Comparison of ENCODE assay signal across 1 cellular context in genomic region chr7:76400248-76400647, GRCh38.
TF ChIP-seq lines count a peak whose summit lies in the region.

No MANE protein-coding gene starts in this region.

TF ChIP-seq in HepG2, 621 proteins besides CTCF, POLR2A, EP300 and RAD21:
- no peak for TF ChIP-seq JDP2 (CRISPR knock-in tag; IDR thresholded peaks at IDR 0.05; ENCODE audit: borderline replicate concordance)
- TF ChIP-seq AGO2 (optimal IDR thresholded peaks at IDR 0.05; ENCODE audit: low read depth, low read length) = peak; percentile 74
- TF ChIP-seq MATR3 (CRISPR knock-in tag; IDR thresholded peaks at IDR 0.05) = no peak
- TF ChIP-seq ZFP36 (IDR thresholded peaks at IDR 0.05; ENCODE audit: borderline replicate concordance, low read depth, low read length, partially characterized antibody) = no peak
- TF ChIP-seq, protein P1, sequence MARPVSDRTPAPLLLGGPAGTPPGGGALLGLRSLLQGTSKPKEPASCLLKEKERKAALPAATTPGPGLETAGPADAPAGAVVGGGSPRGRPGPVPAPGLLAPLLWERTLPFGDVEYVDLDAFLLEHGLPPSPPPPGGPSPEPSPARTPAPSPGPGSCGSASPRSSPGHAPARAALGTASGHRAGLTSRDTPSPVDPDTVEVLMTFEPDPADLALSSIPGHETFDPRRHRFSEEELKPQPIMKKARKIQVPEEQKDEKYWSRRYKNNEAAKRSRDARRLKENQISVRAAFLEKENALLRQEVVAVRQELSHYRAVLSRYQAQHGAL (CRISPR knock-in tag; IDR thresholded peaks at IDR 0.05; ENCODE audit: not compliant biosample characterization) = no peak
- TF ChIP-seq PRDM10 (CRISPR knock-in tag; IDR thresholded peaks at IDR 0.05; ENCODE audit: low read depth) = no peak
- no peak for TF ChIP-seq ZNF451 (CRISPR knock-in tag; IDR thresholded peaks at IDR 0.05)
- TF ChIP-seq ZNF224 (CRISPR knock-in tag; IDR thresholded peaks at IDR 0.05) = no peak
- TF ChIP-seq, protein P2, sequence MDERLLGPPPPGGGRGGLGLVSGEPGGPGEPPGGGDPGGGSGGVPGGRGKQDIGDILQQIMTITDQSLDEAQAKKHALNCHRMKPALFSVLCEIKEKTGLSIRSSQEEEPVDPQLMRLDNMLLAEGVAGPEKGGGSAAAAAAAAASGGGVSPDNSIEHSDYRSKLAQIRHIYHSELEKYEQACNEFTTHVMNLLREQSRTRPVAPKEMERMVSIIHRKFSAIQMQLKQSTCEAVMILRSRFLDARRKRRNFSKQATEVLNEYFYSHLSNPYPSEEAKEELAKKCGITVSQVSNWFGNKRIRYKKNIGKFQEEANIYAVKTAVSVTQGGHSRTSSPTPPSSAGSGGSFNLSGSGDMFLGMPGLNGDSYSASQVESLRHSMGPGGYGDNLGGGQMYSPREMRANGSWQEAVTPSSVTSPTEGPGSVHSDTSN (CRISPR knock-in tag; IDR thresholded peaks at IDR 0.05) = no peak
- TF ChIP-seq HNF4A (CRISPR knock-in tag; IDR thresholded peaks at IDR 0.05) = no peak
- TF ChIP-seq, protein P3, sequence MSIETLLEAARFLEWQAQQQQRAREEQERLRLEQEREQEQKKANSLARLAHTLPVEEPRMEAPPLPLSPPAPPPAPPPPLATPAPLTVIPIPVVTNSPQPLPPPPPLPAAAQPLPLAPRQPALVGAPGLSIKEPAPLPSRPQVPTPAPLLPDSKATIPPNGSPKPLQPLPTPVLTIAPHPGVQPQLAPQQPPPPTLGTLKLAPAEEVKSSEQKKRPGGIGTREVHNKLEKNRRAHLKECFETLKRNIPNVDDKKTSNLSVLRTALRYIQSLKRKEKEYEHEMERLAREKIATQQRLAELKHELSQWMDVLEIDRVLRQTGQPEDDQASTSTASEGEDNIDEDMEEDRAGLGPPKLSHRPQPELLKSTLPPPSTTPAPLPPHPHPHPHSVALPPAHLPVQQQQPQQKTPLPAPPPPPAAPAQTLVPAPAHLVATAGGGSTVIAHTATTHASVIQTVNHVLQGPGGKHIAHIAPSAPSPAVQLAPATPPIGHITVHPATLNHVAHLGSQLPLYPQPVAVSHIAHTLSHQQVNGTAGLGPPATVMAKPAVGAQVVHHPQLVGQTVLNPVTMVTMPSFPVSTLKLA (IDR thresholded peaks at IDR 0.05) = no peak
- no peak for TF ChIP-seq DPF2 (CRISPR knock-in tag; IDR thresholded peaks at IDR 0.05; ENCODE audit: borderline replicate concordance, low read depth)
- TF ChIP-seq RBFOX2 (IDR thresholded peaks at IDR 0.05; ENCODE audit: low read depth, low read length) = peak; percentile 63
- TF ChIP-seq PAF1 (CRISPR knock-in tag; IDR thresholded peaks at IDR 0.05) = no peak
- no peak for TF ChIP-seq ZNF292 (CRISPR knock-in tag; IDR thresholded peaks at IDR 0.05; ENCODE audit: borderline replicate concordance, low read depth)
- no peak for TF ChIP-seq HMGA1 (CRISPR knock-in tag; conservative IDR thresholded peaks at IDR 0.05)
- TF ChIP-seq LCORL (IDR thresholded peaks at IDR 0.05) = no peak
- TF ChIP-seq LCORL (CRISPR knock-in tag; IDR thresholded peaks at IDR 0.05) = no peak
- TF ChIP-seq RXRB (CRISPR knock-in tag; IDR thresholded peaks at IDR 0.05; ENCODE audit: borderline replicate concordance) = no peak
- TF ChIP-seq HNRNPL (IDR thresholded peaks at IDR 0.05; ENCODE audit: low read depth, low read length) = 0 out of 2 replicates have a peak, but pooled peaks have one; percentile 20
- TF ChIP-seq ZBTB7A (CRISPR knock-in tag; IDR thresholded peaks at IDR 0.05) = no peak
